In genomic region chr1:230044729-230045128, GRCh38 we compare ENCODE assay signal across 6 cellular contexts.
"Had no signal": no experiment of that assay in that cellular context is flagged by ENCODE, and none has a peak within 500 bp of the region (broad histone marks: within the 10 kb centered on the region; RNA-seq: fewer than 3 reads in every experiment).

No MANE protein-coding gene starts in this region.

- H3K27ac ChIP-seq: HL-60 had no signal

- H3K4me3 ChIP-seq: GM23338, K562 had no signal

- DNase-seq: H9, HCEC 1CT, KG1 had no signal

- H3K4me2 ChIP-seq: GM23338 had no signal

- H2AFZ ChIP-seq: GM23338 had no signal
